ENCODE assay signal across 8 cellular contexts in genomic region chrX:129905787-129906580, GRCh38. TPM values are rescaled to one million over a fixed set of nuclear protein-coding genes. Genes with fewer than 3 reads are reported as not detected.
DNase-seq lines count a peak whose midpoint lies in the region; ATAC-seq and TF ChIP-seq lines count a peak whose summit lies in the region.

A gene with protein sequence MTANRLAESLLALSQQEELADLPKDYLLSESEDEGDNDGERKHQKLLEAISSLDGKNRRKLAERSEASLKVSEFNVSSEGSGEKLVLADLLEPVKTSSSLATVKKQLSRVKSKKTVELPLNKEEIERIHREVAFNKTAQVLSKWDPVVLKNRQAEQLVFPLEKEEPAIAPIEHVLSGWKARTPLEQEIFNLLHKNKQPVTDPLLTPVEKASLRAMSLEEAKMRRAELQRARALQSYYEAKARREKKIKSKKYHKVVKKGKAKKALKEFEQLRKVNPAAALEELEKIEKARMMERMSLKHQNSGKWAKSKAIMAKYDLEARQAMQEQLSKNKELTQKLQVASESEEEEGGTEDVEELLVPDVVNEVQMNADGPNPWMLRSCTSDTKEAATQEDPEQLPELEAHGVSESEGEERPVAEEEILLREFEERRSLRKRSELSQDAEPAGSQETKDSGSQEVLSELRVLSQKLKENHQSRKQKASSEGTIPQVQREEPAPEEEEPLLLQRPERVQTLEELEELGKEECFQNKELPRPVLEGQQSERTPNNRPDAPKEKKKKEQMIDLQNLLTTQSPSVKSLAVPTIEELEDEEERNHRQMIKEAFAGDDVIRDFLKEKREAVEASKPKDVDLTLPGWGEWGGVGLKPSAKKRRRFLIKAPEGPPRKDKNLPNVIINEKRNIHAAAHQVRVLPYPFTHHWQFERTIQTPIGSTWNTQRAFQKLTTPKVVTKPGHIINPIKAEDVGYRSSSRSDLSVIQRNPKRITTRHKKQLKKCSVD (plus strand): TSS chrX:129906164. CDS start chrX:129906211, 47 bp downstream.

- 0 to 41% (median 1%) methylated on average over 38 to 53 of the region's 53 CpGs for WGBS in spleen, 5 donors

- peak in 1 of 11 experiments; percentile 10 for TF ChIP-seq CTCF in spleen (IDR thresholded peaks at IDR 0.05 in 8 of 11, conservative IDR thresholded peaks at IDR 0.05 in 3 of 11)

- H3K4me3 ChIP-seq in spleen: peak within 1 kb of the TSS; percentile 60 to 76 (median 64)

- peaks cover 0 to 35% (median 25%) of the 10 kb centered on the region in 6 donors for H3K36me3 ChIP-seq in spleen

- H3K4me1 ChIP-seq in spleen: peaks cover 0 to 17% (median 7%) of the 10 kb centered on the region in 6 donors

- DNase-seq in AG08396 (ENCODE audit: low spot score) (peak; percentile 78), NCI-H345 treated with DMSO at 0.1 percent for 48 hours (lab: John Stamatoyannopoulos, UW; ENCODE audit: unreplicated experiment) (peak; percentile 70), inferior parietal cortex (ENCODE audit: extremely low spot score) (peak; percentile 92), spleen (peak; percentile 94)
- peak; percentile 41 to 63 (median 53) for DNase-seq in activated CD4-positive, CD25-positive, alpha-beta regulatory T cell (lab: John Stamatoyannopoulos, UW)
- DNase-seq in central memory CD4-positive, alpha-beta T cell: peak; percentile 80

- H3K27ac ChIP-seq in spleen: peak within 1 kb of the TSS; percentile 31 to 89 (median 74)

- H3K27me3 ChIP-seq in spleen (replicated peaks in 1 of 7): no peaks in the 10 kb centered on the region

- H3K9me3 ChIP-seq in spleen: no peaks in the 10 kb centered on the region

- intact Hi-C loops in spleen (cut with DNase I; ENCODE audit: low total_unique reads): no loop called here

- ATAC-seq in GM19023 (IDR thresholded peaks at IDR 0.05; ENCODE audit: unreplicated experiment) (peak; percentile 97), HG03280 (IDR thresholded peaks at IDR 0.05; ENCODE audit: unreplicated experiment) (peak; percentile 96)

- TF ChIP-seq POLR2A in spleen (IDR thresholded peaks at IDR 0.05): no peak

RNA-seq across cellular contexts. Expression of the gene that starts here (rescaled TPM):
- 10 to 100 TPM; 12.6 to 17.3 (median 14.6) TPM for total RNA-seq in spleen
- 10 to 100 TPM; 11.2 to 14.0 (median 12.3) TPM for polyA plus RNA-seq in spleen

Comparison
In these comparisons a context has a peak if more than half of its experiments do, and no peak if none do; other contexts are left out.
1. Peak in every context shown above with its lines: DNase-seq, ATAC-seq, H3K4me3 ChIP-seq and H3K27ac ChIP-seq.